In the genomic region with DNA sequence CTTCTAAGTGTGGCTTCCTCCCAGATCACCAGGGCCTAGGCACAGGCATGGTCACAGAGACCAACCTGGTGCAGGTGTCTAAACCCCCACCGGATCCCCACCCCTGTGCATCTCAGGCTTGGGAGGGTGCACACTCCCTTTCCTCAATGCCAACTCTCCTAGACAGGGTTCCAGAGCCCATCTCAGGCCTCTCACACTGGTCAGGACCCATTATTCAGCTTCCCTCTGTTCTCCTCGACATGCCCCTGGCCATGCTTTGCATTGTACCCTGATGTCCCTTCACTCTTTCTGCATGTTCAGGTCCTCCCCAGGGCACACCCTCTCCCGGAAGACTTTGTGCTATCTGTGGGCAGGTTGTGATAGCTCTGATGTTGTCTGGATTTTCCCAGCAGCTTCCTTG, we compare ENCODE assay signal across 34 cellular contexts. TPM values are rescaled to one million over a fixed set of nuclear protein-coding genes. Genes with fewer than 3 reads are reported as not detected.
"Had no signal": no experiment of that assay in that cellular context is flagged by ENCODE, and none has a peak within 500 bp of the region (broad histone marks: within the 10 kb centered on the region; RNA-seq: fewer than 3 reads in every experiment).

No MANE protein-coding gene starts in this region.

- ATAC-seq: activated CD8-positive, alpha-beta memory T cell treated with anti-CD3 and anti-CD28 coated beads, Interleukin-2, amount 10 ng/mL, durations not matched to agents 7 days and 5 days; Panc1; T-cell had no signal

- H3K4me2 ChIP-seq: KMS-11 had no signal

- H3K9me3 Mint-ChIP-seq: activated B cell treated with CpG ODN at 0.5 μM for 24 hours; activated CD4-positive, alpha-beta T cell treated with anti-CD3 and anti-CD28 coated beads, Interleukin-2, amount 10 ng/mL, durations not matched to agents 24 days and 14 days; activated naive CD4-positive, alpha-beta T cell treated with anti-CD3 and anti-CD28 coated beads, Interleukin-2, amount 10 ng/mL, durations not matched to agents 7 days and 5 days; activated naive CD8-positive, alpha-beta T cell treated with anti-CD3 and anti-CD28 coated beads for 36 hours; activated T-cell treated with anti-CD3 and anti-CD28 coated beads, Interleukin-2, amount 50 U/mL, for 24 hours; activated T-helper 1 cell treated with anti-CD3 and anti-CD28 coated beads, Interleukin-12 subunit alpha, Interleukin-12 subunit beta, Interleukin-2, Interleukin-4 antibody, amounts not matched to agents 30 ng/mL and 10 ng/mL and 1 ng/mL, durations not matched to agents 14 hours and 24 hours and 36 hours; IgD-negative memory B cell; T-cell had no signal

- H3K36me3 ChIP-seq: brain microvascular endothelial cell had no signal

- H3K27ac Mint-ChIP-seq: activated B cell treated with CpG ODN at 0.5 μM for 24 hours; activated CD4-positive, alpha-beta T cell treated with anti-CD3 and anti-CD28 coated beads, Interleukin-2, amount 10 ng/mL, durations not matched to agents 24 days and 14 days; activated CD8-positive, alpha-beta memory T cell treated with anti-CD3 and anti-CD28 coated beads, Interleukin-2, amount 10 ng/mL, durations not matched to agents 7 days and 5 days; activated naive CD4-positive, alpha-beta T cell treated with anti-CD3 and anti-CD28 coated beads, Interleukin-2, amount 10 ng/mL, durations not matched to agents 7 days and 5 days; activated naive CD8-positive, alpha-beta T cell treated with anti-CD3 and anti-CD28 coated beads for 36 hours; activated T-cell treated with anti-CD3 and anti-CD28 coated beads, Interleukin-2, amount 50 U/mL, for 24 hours; activated T-helper 1 cell treated with anti-CD3 and anti-CD28 coated beads, Interleukin-12 subunit alpha, Interleukin-12 subunit beta, Interleukin-2, Interleukin-4 antibody, amounts not matched to agents 30 ng/mL and 10 ng/mL and 1 ng/mL, durations not matched to agents 14 hours and 24 hours and 36 hours; IgD-negative memory B cell; T-cell had no signal

- H3K36me3 Mint-ChIP-seq: activated CD8-positive, alpha-beta memory T cell treated with anti-CD3 and anti-CD28 coated beads, Interleukin-2, amount 10 ng/mL, durations not matched to agents 7 days and 5 days; activated naive CD4-positive, alpha-beta T cell treated with anti-CD3 and anti-CD28 coated beads, Interleukin-2, amount 10 ng/mL, durations not matched to agents 7 days and 5 days; activated naive CD8-positive, alpha-beta T cell treated with anti-CD3 and anti-CD28 coated beads for 36 hours; IgD-negative memory B cell; T-cell had no signal

- FAIRE-seq: TTC549 had no signal

- DNase-seq: activated B cell treated with CpG ODN at 0.5 μM for 24 hours; activated CD4-positive, alpha-beta T cell treated with anti-CD3 and anti-CD28 coated beads for 1 hour; activated CD4-positive, alpha-beta T cell treated with anti-CD3 and anti-CD28 coated beads, Interleukin-2, amount 10 ng/mL, durations not matched to agents 24 days and 14 days; activated CD4-positive, alpha-beta T cell treated with anti-CD3 and anti-CD28 coated beads, Interleukin-2, amount 50 U/mL, for 48 hours; activated CD8-positive, alpha-beta memory T cell treated with anti-CD3 and anti-CD28 coated beads, Interleukin-2, amount 10 ng/mL, durations not matched to agents 7 days and 5 days; activated gamma-delta T cell treated with Interleukin-2 at 50 U/mL for 16 hours; activated naive CD4-positive, alpha-beta T cell treated with anti-CD3 and anti-CD28 coated beads, Interleukin-2, amount 10 ng/mL, durations not matched to agents 7 days and 5 days; activated naive CD8-positive, alpha-beta T cell treated with anti-CD3 and anti-CD28 coated beads for 36 hours; activated T-cell treated with anti-CD3 and anti-CD28 coated beads, Interleukin-2, amount 50 U/mL, for 24 hours; brain microvascular endothelial cell; caudate nucleus; MV-4-11; NCI-H1092 treated with DMSO at 0.1 percent for 48 hours; NCI-H1417 treated with DMSO at 0.1 percent for 48 hours; NCI-H1694; NCI-H2029; NCI-H2107; NCI-H2171 treated with DMSO at 0.1 percent for 48 hours; NCI-H226; NCI-H69; NK-92 treated with Interleukin-12 subunit alpha and Interleukin-12 subunit beta, amount 100 ng/mL, for 24 hours; OCI-M1; RPMI8226; SHP77 treated with DMSO at 0.1 percent for 48 hours; T-cell; T-helper 2 cell; T1000 had no signal

- H3K27me3 ChIP-seq: brain microvascular endothelial cell had no signal

- H3K4me1 Mint-ChIP-seq: activated B cell treated with CpG ODN at 0.5 μM for 24 hours; activated CD4-positive, alpha-beta T cell treated with anti-CD3 and anti-CD28 coated beads, Interleukin-2, amount 10 ng/mL, durations not matched to agents 24 days and 14 days had no signal

- H3K9ac ChIP-seq: KMS-11 had no signal

- H3K27me3 Mint-ChIP-seq: activated naive CD8-positive, alpha-beta T cell treated with anti-CD3 and anti-CD28 coated beads for 36 hours; activated T-cell treated with anti-CD3 and anti-CD28 coated beads, Interleukin-2, amount 50 U/mL, for 24 hours had no signal

- H3K27ac ChIP-seq: brain microvascular endothelial cell, KMS-11 had no signal

- H3K4me3 Mint-ChIP-seq: activated B cell treated with CpG ODN at 0.5 μM for 24 hours; activated CD4-positive, alpha-beta T cell treated with anti-CD3 and anti-CD28 coated beads, Interleukin-2, amount 10 ng/mL, durations not matched to agents 24 days and 14 days; activated CD8-positive, alpha-beta memory T cell treated with anti-CD3 and anti-CD28 coated beads, Interleukin-2, amount 10 ng/mL, durations not matched to agents 7 days and 5 days; activated naive CD4-positive, alpha-beta T cell treated with anti-CD3 and anti-CD28 coated beads, Interleukin-2, amount 10 ng/mL, durations not matched to agents 7 days and 5 days; activated naive CD8-positive, alpha-beta T cell treated with anti-CD3 and anti-CD28 coated beads for 36 hours; activated T-cell treated with anti-CD3 and anti-CD28 coated beads, Interleukin-2, amount 50 U/mL, for 24 hours; activated T-helper 1 cell treated with anti-CD3 and anti-CD28 coated beads, Interleukin-12 subunit alpha, Interleukin-12 subunit beta, Interleukin-2, Interleukin-4 antibody, amounts not matched to agents 30 ng/mL and 10 ng/mL and 1 ng/mL, durations not matched to agents 14 hours and 24 hours and 36 hours; IgD-negative memory B cell; T-cell had no signal

RNA-seq across cellular contexts. Expression of gene FGD5, which starts 23.5 kb away (rescaled TPM):
- total RNA-seq: activated B cell treated with CpG ODN at 0.5 μM for 24 hours; activated CD8-positive, alpha-beta memory T cell treated with anti-CD3 and anti-CD28 coated beads, Interleukin-2, amount 10 ng/mL, durations not matched to agents 7 days and 5 days; activated T-helper 1 cell treated with anti-CD3 and anti-CD28 coated beads, Interleukin-12 subunit alpha, Interleukin-12 subunit beta, Interleukin-2, Interleukin-4 antibody, amounts not matched to agents 30 ng/mL and 10 ng/mL and 1 ng/mL, durations not matched to agents 14 hours and 24 hours and 36 hours; MCF 10A; SK-MEL-5 had no signal
- polyA plus RNA-seq: IgD-negative memory B cell had no signal
